In the genomic region with DNA sequence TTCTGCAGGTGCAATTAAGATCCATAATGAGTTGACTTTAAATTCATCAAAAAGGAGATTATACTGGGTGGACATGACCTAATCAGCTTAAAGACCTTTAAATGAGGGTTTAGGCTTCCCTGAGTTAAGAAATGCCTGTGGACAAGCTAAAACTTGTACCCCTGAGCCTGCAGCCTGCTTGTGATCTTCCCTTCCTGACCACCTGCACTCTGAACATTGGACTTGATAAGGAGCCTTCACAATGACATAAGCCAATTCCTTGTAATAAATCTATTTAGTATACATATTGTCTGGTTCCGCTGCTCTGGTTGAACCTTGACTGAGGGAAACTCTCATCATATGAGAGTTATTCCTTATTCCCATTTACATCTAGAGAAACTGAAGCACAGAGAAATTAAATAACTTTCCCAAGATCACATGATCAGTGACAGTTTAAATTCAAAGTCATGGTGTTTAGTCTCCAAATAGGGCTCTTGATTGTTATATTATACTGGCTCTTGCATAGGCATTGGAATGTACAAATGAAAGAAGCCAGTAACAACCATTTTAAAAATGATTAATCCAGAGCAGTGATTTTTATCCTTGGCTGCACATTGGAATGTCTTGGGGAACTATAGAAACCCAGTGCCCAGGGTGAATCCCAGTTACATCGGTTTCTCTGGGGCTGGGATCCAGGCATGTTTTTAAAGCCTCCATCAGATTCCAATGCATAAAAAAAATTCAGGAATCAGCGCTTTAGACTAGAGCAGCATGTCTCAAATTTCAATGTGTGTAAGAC, we compare ENCODE assay signal across 22 cellular contexts.
"Had no signal": no experiment of that assay in that cellular context is flagged by ENCODE, and none has a peak within 500 bp of the region (broad histone marks: within the 10 kb centered on the region; RNA-seq: fewer than 3 reads in every experiment).

No MANE protein-coding gene starts in this region.

- H3K4me1 Mint-ChIP-seq: activated naive CD8-positive, alpha-beta T cell treated with anti-CD3 and anti-CD28 coated beads for 36 hours; mesothelial cell of epicardium; WTC11 had no signal

- H3K36me3 ChIP-seq: gastrocnemius medialis, left lung, ovary, prostate gland, right atrium auricular region, thyroid gland, upper lobe of right lung had no signal

- H3K4me3 Mint-ChIP-seq: activated naive CD8-positive, alpha-beta T cell treated with anti-CD3 and anti-CD28 coated beads for 36 hours; dendritic cell treated with granulocyte-macrophage colony-stimulating factor and Interleukin-4, amounts not matched to agents 40 ng/mL and 50 ng/mL, for 4 days; mesothelial cell of epicardium; naive thymus-derived CD8-positive, alpha-beta T cell; WTC11 had no signal

- H3K4me3 ChIP-seq: gastrocnemius medialis, left lung, lung, ovary, prostate gland, right atrium auricular region, thyroid gland, upper lobe of right lung had no signal

- DNase-seq: activated naive CD4-positive, alpha-beta T cell treated with Interleukin-2 at 50 U/mL for 16 hours; activated naive CD8-positive, alpha-beta T cell treated with anti-CD3 and anti-CD28 coated beads for 36 hours; activated T-cell treated with anti-CD3 and anti-CD28 coated beads, Interleukin-2, amount 50 U/mL, for 1 hour; effector CD8-positive, alpha-beta T cell; gastrocnemius medialis; head of caudate nucleus; hypothalamus; left lung; naive thymus-derived CD8-positive, alpha-beta T cell; ovary; stimulated activated CD4-positive, alpha-beta T cell treated with anti-CD3 and anti-CD28 coated beads, Interleukin-4, amount 100 ng/mL, for 24 hours; stimulated activated naive CD8-positive, alpha-beta T cell treated with anti-CD3 and anti-CD28 coated beads, Interleukin-15, Interleukin-2, amounts not matched to agents 100 U/mL and 50 U/mL, for 24 hours; T-helper 9 cell; thyroid gland; upper lobe of right lung had no signal

- H3K27me3 ChIP-seq: gastrocnemius medialis, left lung, ovary, right atrium auricular region, thyroid gland, upper lobe of right lung had no signal

- H3K36me3 Mint-ChIP-seq: activated naive CD8-positive, alpha-beta T cell treated with anti-CD3 and anti-CD28 coated beads for 36 hours; mesothelial cell of epicardium; naive thymus-derived CD8-positive, alpha-beta T cell; WTC11 had no signal

- ATAC-seq: esophagus mucosa; gastrocnemius medialis; left lung; naive thymus-derived CD8-positive, alpha-beta T cell; stimulated activated naive CD8-positive, alpha-beta T cell treated with anti-CD3 and anti-CD28 coated beads, Interleukin-15, Interleukin-2, amounts not matched to agents 100 U/mL and 50 U/mL, for 24 hours; upper lobe of right lung; WTC11 had no signal

- H3K27ac Mint-ChIP-seq: activated naive CD8-positive, alpha-beta T cell treated with anti-CD3 and anti-CD28 coated beads for 36 hours; dendritic cell treated with granulocyte-macrophage colony-stimulating factor and Interleukin-4, amounts not matched to agents 40 ng/mL and 50 ng/mL, for 4 days; mesothelial cell of epicardium; naive thymus-derived CD8-positive, alpha-beta T cell; WTC11 had no signal

- H3K9me3 Mint-ChIP-seq: activated naive CD8-positive, alpha-beta T cell treated with anti-CD3 and anti-CD28 coated beads for 36 hours; dendritic cell treated with granulocyte-macrophage colony-stimulating factor and Interleukin-4, amounts not matched to agents 40 ng/mL and 50 ng/mL, for 4 days; WTC11 had no signal

- H3K27me3 Mint-ChIP-seq: activated naive CD8-positive, alpha-beta T cell treated with anti-CD3 and anti-CD28 coated beads for 36 hours; dendritic cell treated with granulocyte-macrophage colony-stimulating factor and Interleukin-4, amounts not matched to agents 40 ng/mL and 50 ng/mL, for 4 days; naive thymus-derived CD8-positive, alpha-beta T cell had no signal
